ENCODE assay signal across 9 cellular contexts in the genomic region with DNA sequence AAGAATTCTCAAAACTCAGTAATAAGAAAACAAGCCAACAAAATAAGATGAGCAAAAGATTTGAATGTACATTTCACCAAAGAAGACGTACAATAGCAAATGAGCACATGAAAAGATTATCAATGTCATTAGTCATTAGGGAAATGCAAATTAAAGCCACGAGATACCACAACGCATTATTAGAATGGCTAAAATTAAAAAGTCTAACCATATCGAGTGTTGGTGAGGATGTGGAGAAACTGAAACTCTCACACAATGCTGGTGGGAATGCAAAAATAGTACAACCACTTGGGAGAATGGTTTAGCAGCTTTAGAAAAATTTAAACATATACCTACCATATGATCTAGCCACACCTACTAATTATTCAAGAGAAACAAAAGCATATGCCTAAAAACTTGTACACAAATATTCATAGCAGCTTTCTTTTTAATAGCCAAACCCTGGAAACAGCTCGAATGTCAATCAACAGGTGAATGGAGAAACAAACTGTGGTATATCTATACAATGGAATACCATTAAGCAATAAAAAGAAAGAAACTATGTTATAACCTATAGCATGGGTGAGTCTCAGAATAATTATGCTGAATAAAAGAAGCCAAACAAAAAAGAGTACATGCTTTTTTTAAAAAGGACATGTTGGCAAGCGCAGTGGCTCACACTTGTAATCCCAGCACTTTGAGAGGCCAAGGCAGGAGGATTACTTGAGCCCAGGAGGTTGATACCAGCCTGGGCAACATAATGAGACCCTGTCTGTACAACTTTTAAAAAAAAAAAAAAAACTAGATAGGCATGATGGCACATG.
"Had no signal": no experiment of that assay in that cellular context is flagged by ENCODE, and none has a peak within 500 bp of the region (broad histone marks: within the 10 kb centered on the region; RNA-seq: fewer than 3 reads in every experiment).

No MANE protein-coding gene starts in this region.

- H3K27ac ChIP-seq: GM23248, HL-60, KMS-11 had no signal

- H3K9ac ChIP-seq: GM23248, KMS-11 had no signal

- DNase-seq: GM23248, GOT3, H9, HCEC 1CT, HFFc6, IMR-90, KBM-7 had no signal

- H3K4me2 ChIP-seq: KMS-11 had no signal

- H3K4me3 ChIP-seq: GM23248 had no signal

- H2AFZ ChIP-seq: GM23248 had no signal
